In genomic region chr9:132990781-132991180, GRCh38 we compare ENCODE assay signal across 1 cellular context.
A peak's percentile ranks its signal among the peaks of the same experiment; 100 is the strongest.
TF ChIP-seq lines count a peak whose summit lies in the region.

No MANE protein-coding gene starts in this region.

TF ChIP-seq in HepG2, 621 proteins besides CTCF, POLR2A, EP300 and RAD21:
- peak; percentile 89; the same call in 1 of the 2 replicates for TF ChIP-seq ZNF768 (CRISPR knock-in tag; IDR thresholded peaks at IDR 0.05)
- no peak for TF ChIP-seq CENPT (CRISPR knock-in tag; IDR thresholded peaks at IDR 0.05; ENCODE audit: low read depth)
TF ChIP-seq in HepG2: peak in this region for 1.
